ENCODE assay signal across 19 cellular contexts in the genomic region with DNA sequence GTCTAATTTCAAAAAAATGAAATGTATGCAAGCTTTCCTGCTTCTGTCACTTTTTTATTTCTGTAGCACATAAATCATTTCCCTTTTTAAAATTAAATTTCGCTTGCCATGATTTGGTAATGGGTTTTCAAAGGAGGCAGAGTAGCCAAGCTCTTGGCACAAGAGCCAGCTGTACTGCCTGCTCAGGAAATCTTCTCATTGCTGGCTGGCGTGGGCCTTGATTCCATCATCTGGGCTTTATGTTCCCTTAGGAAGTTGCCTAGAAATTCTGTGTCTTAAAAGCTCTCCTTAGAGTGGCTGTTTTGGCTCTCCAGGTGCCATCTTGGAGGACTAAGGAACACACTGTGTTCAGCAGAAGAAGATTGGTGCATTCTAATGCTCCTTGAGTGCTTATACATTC.
A peak's percentile ranks its signal among the peaks of the same experiment; 100 is the strongest.
DNase-seq lines count a peak whose midpoint lies in the region; ATAC-seq and TF ChIP-seq lines count a peak whose summit lies in the region.
"Had no signal": no experiment of that assay in that cellular context is flagged by ENCODE, and none has a peak within 500 bp of the region (broad histone marks: within the 10 kb centered on the region; RNA-seq: fewer than 3 reads in every experiment).

No MANE protein-coding gene starts in this region.

- ATAC-seq in activated naive CD8-positive, alpha-beta T cell treated with anti-CD3 and anti-CD28 coated beads, Interleukin-2, amount 50 U/mL, for 24 hours: no peak
- no peak for ATAC-seq in GM19324 (IDR thresholded peaks at IDR 0.05; ENCODE audit: low FRiP score, unreplicated experiment)
- no peak for ATAC-seq in HG03135 (IDR thresholded peaks at IDR 0.05; ENCODE audit: unreplicated experiment)
- ATAC-seq: Panc1 had no signal

- H3K4me2 ChIP-seq in OCI-LY7 (ENCODE audit: low read length): peak overlapping the region; percentile 54
- no peak overlapping the region for H3K4me2 ChIP-seq in neural progenitor cell
- H3K4me2 ChIP-seq: KMS-11 had no signal

- H3K27ac ChIP-seq in OCI-LY7 (ENCODE audit: low read depth, low read length, poor library complexity, severe bottlenecking): no peak overlapping the region
- no peak overlapping the region for H3K27ac ChIP-seq in neural progenitor cell
- H3K27ac ChIP-seq: KMS-11 had no signal

- peaks cover 68% of the 10 kb centered on the region for H3K36me3 Mint-ChIP-seq in activated naive CD8-positive, alpha-beta T cell treated with anti-CD3 and anti-CD28 coated beads, Interleukin-2, amount 50 U/mL, for 24 hours (ENCODE audit: low read depth)
- H3K36me3 Mint-ChIP-seq in activated naive CD8-positive, alpha-beta T cell treated with anti-CD3 and anti-CD28 coated beads for 36 hours: peaks cover 79% of the 10 kb centered on the region
- peaks cover 11% of the 10 kb centered on the region for H3K36me3 Mint-ChIP-seq in neural progenitor cell

- H3K9me3 ChIP-seq in OCI-LY7 (ENCODE audit: low read length): no peaks in the 10 kb centered on the region
- no peaks in the 10 kb centered on the region for H3K9me3 ChIP-seq in neural progenitor cell (ENCODE audit: low read depth)

- intact Hi-C loops in OCI-LY7 (cut with micrococcal nuclease; ENCODE audit: unreplicated experiment): no loop called here

- no peaks in the 10 kb centered on the region for H3K9me2 ChIP-seq in OCI-LY7 (ENCODE audit: insufficient read depth, low read length)

- H2AFZ ChIP-seq in OCI-LY7 (ENCODE audit: low read length) (no peak overlapping the region), neural progenitor cell (replicated peaks) (no peak overlapping the region)

- DNase-seq in activated naive CD8-positive, alpha-beta T cell treated with anti-CD3 and anti-CD28 coated beads, Interleukin-2, amount 50 U/mL, for 24 hours: no peak
- DNase-seq in activated naive CD8-positive, alpha-beta T cell treated with anti-CD3 and anti-CD28 coated beads for 36 hours: no peak
- DNase-seq in OCI-LY7 (ENCODE audit: low spot score) (no peak), neural progenitor cell (ENCODE audit: low spot score) (no peak), GM03348 (ENCODE audit: low spot score) (no peak)
- DNase-seq: ACHN; CD8-positive, alpha-beta memory T cell; H7; MM.1S; NCI-H1105; NCI-H187; NCI-H2171; NCI-H446 treated with DMSO at 0.1 percent for 48 hours; NCI-H748 treated with DMSO at 0.1 percent for 48 hours; Right ventricle myocardium superior had no signal

- TF ChIP-seq CTCF in OCI-LY7 (conservative IDR thresholded peaks at IDR 0.05; ENCODE audit: low read length) (no peak), neural progenitor cell (IDR thresholded peaks at IDR 0.05) (no peak)

- H3K27me3 Mint-ChIP-seq in activated naive CD8-positive, alpha-beta T cell treated with anti-CD3 and anti-CD28 coated beads, Interleukin-2, amount 50 U/mL, for 24 hours: no peaks in the 10 kb centered on the region
- no peaks in the 10 kb centered on the region for H3K27me3 Mint-ChIP-seq in activated naive CD8-positive, alpha-beta T cell treated with anti-CD3 and anti-CD28 coated beads for 36 hours
- peaks cover 8% of the 10 kb centered on the region for H3K27me3 Mint-ChIP-seq in neural progenitor cell (ENCODE audit: insufficient read depth, low read depth)
- H3K27me3 Mint-ChIP-seq: CD8-positive, alpha-beta memory T cell had no signal

- no peaks in the 10 kb centered on the region for H3K27me3 ChIP-seq in neural progenitor cell

- H3K4me3 ChIP-seq in OCI-LY7 (ENCODE audit: low read depth, low read length, poor library complexity, severe bottlenecking) (no peak overlapping the region), neural progenitor cell (no peak overlapping the region)

- peak overlapping the region; percentile 13 for H3K27ac Mint-ChIP-seq in activated naive CD8-positive, alpha-beta T cell treated with anti-CD3 and anti-CD28 coated beads, Interleukin-2, amount 50 U/mL, for 24 hours
- H3K27ac Mint-ChIP-seq in activated naive CD8-positive, alpha-beta T cell treated with anti-CD3 and anti-CD28 coated beads for 36 hours: no peak overlapping the region
- peak overlapping the region; percentile 22 for H3K27ac Mint-ChIP-seq in neural progenitor cell

- POLR2A ChIA-PET in OCI-LY7 (lab: Charles Lee): interaction anchor here (0.6 to 5.1 kb wide), 4 partner anchors 12 to 40 kb away, joined by 3 to 53 read pairs (median 4); no protein-coding TSS in a partner anchor

- peaks cover 52% of the 10 kb centered on the region for H3K4me1 Mint-ChIP-seq in activated naive CD8-positive, alpha-beta T cell treated with anti-CD3 and anti-CD28 coated beads, Interleukin-2, amount 50 U/mL, for 24 hours
- peaks cover 32% of the 10 kb centered on the region for H3K4me1 Mint-ChIP-seq in activated naive CD8-positive, alpha-beta T cell treated with anti-CD3 and anti-CD28 coated beads for 36 hours
- H3K4me1 Mint-ChIP-seq in neural progenitor cell: peaks cover 10% of the 10 kb centered on the region

- H3K9ac ChIP-seq in neural progenitor cell: no peak overlapping the region
- H3K9ac ChIP-seq: KMS-11 had no signal

- BruUV-seq in OCI-LY7 (replicated peaks; lab: Mats Ljungman, UMichigan): no TSS peak

- H3K79me2 ChIP-seq in OCI-LY7 (ENCODE audit: insufficient read depth, low read depth, low read length): peaks cover 10% of the 10 kb centered on the region; the same call in 1 of the 2 replicates
- H3K79me2 ChIP-seq in neural progenitor cell (ENCODE audit: low read depth): no peaks in the 10 kb centered on the region

- H4K20me1 ChIP-seq in OCI-LY7 (ENCODE audit: insufficient read depth, low read length): no peaks in the 10 kb centered on the region
- H4K20me1 ChIP-seq in neural progenitor cell (ENCODE audit: low read depth): no peaks in the 10 kb centered on the region

- no peak overlapping the region for H3K4me3 Mint-ChIP-seq in activated naive CD8-positive, alpha-beta T cell treated with anti-CD3 and anti-CD28 coated beads, Interleukin-2, amount 50 U/mL, for 24 hours
- no peak overlapping the region for H3K4me3 Mint-ChIP-seq in activated naive CD8-positive, alpha-beta T cell treated with anti-CD3 and anti-CD28 coated beads for 36 hours
- H3K4me3 Mint-ChIP-seq in neural progenitor cell: no peak overlapping the region

- CTCF ChIA-PET in OCI-LY7 (lab: Charles Lee; ENCODE audit: unreplicated experiment): no interaction called here

- H3K36me3 ChIP-seq in OCI-LY7 (ENCODE audit: insufficient read depth, low read length) (peaks cover 71% of the 10 kb centered on the region), neural progenitor cell (no peaks in the 10 kb centered on the region)

- no peaks in the 10 kb centered on the region for H3K9me3 Mint-ChIP-seq in activated naive CD8-positive, alpha-beta T cell treated with anti-CD3 and anti-CD28 coated beads, Interleukin-2, amount 50 U/mL, for 24 hours
- peaks cover 4% of the 10 kb centered on the region for H3K9me3 Mint-ChIP-seq in activated naive CD8-positive, alpha-beta T cell treated with anti-CD3 and anti-CD28 coated beads for 36 hours
- H3K9me3 Mint-ChIP-seq in neural progenitor cell: no peaks in the 10 kb centered on the region
- H3K9me3 Mint-ChIP-seq: CD8-positive, alpha-beta memory T cell had no signal

- H3K4me1 ChIP-seq in OCI-LY7 (ENCODE audit: insufficient read depth, low read length, poor library complexity, severe bottlenecking) (peaks cover 41% of the 10 kb centered on the region), neural progenitor cell (no peaks in the 10 kb centered on the region)

- no peaks in the 10 kb centered on the region for H3F3A ChIP-seq in neural progenitor cell (ENCODE audit: low read depth)
